In genomic region chr20:51733070-51733469, GRCh38 we compare ENCODE assay signal across 21 cellular contexts. TPM values are rescaled to one million over a fixed set of nuclear protein-coding genes. Genes with fewer than 3 reads are reported as not detected.
"Had no signal": no experiment of that assay in that cellular context is flagged by ENCODE, and none has a peak within 500 bp of the region (broad histone marks: within the 10 kb centered on the region; RNA-seq: fewer than 3 reads in every experiment).

No MANE protein-coding gene starts in this region.

- ATAC-seq: effector memory CD8-positive, alpha-beta T cell; left lobe of liver; naive thymus-derived CD4-positive, alpha-beta T cell had no signal

- H3K27ac ChIP-seq: psoas muscle, skin epidermis had no signal

- H3K9me3 ChIP-seq: esophagus squamous epithelium, ovary, psoas muscle, testis, tibial artery had no signal

- DNase-seq: central memory CD4-positive, alpha-beta T cell; effector memory CD8-positive, alpha-beta T cell; erythroblast; esophagus squamous epithelium; foreskin melanocyte; naive thymus-derived CD4-positive, alpha-beta T cell; psoas muscle; right cardiac atrium; stimulated activated CD4-positive, alpha-beta T cell treated with anti-CD3 and anti-CD28 coated beads, Interleukin-15, amount 100 ng/mL, for 24 hours; stimulated activated CD4-positive, alpha-beta T cell treated with anti-CD3 and anti-CD28 coated beads, Interleukin-2, amount 100 ng/mL, for 48 hours; stimulated activated naive B cell treated with anti-CD40 and anti-IgM and Interleukin-4, amounts not matched to agents 10 μg/mL and 1 μg/mL and 100 μg/mL, for 72 hours; stimulated activated naive CD8-positive, alpha-beta T cell treated with anti-CD3 and anti-CD28 coated beads, Interleukin-15, amount 100 ng/mL, for 72 hours; tibial artery had no signal

- H3K4me3 ChIP-seq: lung, psoas muscle, skin epidermis, testis had no signal

- H3K27me3 ChIP-seq: esophagus squamous epithelium, ovary, testis, tibial artery had no signal

- H3K36me3 ChIP-seq: ovary, tibial artery had no signal

- FAIRE-seq: colon, endometrium, keratinocyte had no signal

RNA-seq across cellular contexts. Expression of gene ATP9A, which starts 35.1 kb away (rescaled TPM):
- polyA plus RNA-seq: naive thymus-derived CD4-positive, alpha-beta T cell had no signal
